Comparison of ENCODE assay signal across 14 cellular contexts in the genomic region with DNA sequence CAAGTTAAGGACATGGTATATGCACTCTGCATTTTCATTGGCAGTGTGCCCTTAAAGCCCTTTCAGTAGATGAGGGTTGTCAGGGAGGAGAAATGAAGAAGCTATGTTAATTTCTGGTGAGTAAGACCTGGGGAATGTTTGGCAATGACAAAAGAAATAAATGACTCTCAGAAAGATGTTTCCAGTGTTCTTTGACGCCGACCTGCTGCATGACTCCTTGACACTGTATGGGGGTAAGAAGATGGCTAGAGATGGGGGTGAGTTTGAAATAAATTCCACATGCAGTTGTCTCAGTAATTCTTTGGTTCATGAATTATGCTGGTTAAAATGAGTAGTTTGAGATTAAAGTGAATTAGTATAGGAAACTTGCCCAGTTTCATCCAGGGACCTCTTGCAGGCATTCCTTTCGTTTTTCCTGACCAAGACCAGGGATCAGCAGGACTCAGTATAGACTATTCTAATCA. TPM values are rescaled to one million over a fixed set of nuclear protein-coding genes. Genes with fewer than 3 reads are reported as not detected.
A peak's percentile ranks its signal among the peaks of the same experiment; 100 is the strongest.
DNase-seq lines count a peak whose midpoint lies in the region; ATAC-seq and TF ChIP-seq lines count a peak whose summit lies in the region.
"Had no signal": no experiment of that assay in that cellular context is flagged by ENCODE, and none has a peak within 500 bp of the region (broad histone marks: within the 10 kb centered on the region; RNA-seq: fewer than 3 reads in every experiment).

No MANE protein-coding gene starts in this region.

- H3K27me3 Mint-ChIP-seq in endodermal cell (ENCODE audit: insufficient read depth) = no peaks in the 10 kb centered on the region

- no peak for TF ChIP-seq CTCF in endodermal cell (conservative IDR thresholded peaks at IDR 0.05)
- no peak for TF ChIP-seq CTCF in omental fat pad (IDR thresholded peaks at IDR 0.05)
- no peak for TF ChIP-seq CTCF in right atrium auricular region (IDR thresholded peaks at IDR 0.05)

- no peak overlapping the region for H3K9ac ChIP-seq in endodermal cell (ENCODE audit: extremely low read depth, low read length, poor library complexity, severe bottlenecking)

- H3K4me3 Mint-ChIP-seq in endodermal cell = no peak overlapping the region

- H3K4me1 Mint-ChIP-seq in endodermal cell = peaks cover 1% of the 10 kb centered on the region

- peaks cover 41% of the 10 kb centered on the region for H3K36me3 Mint-ChIP-seq in endodermal cell (ENCODE audit: low read depth)

- H3K27ac Mint-ChIP-seq in endodermal cell = peak overlapping the region; percentile 62

- H3K4me1 ChIP-seq in endodermal cell (ENCODE audit: control insufficient read depth, insufficient read depth, low read length) (no peaks in the 10 kb centered on the region), right atrium auricular region (peaks cover 0 to 6% of the 10 kb centered on the region in 2 donors)

- H3K27me3 ChIP-seq in endodermal cell (ENCODE audit: control insufficient read depth, insufficient read depth, low read length, poor library complexity, severe bottlenecking) (no peaks in the 10 kb centered on the region), right atrium auricular region (no peaks in the 10 kb centered on the region)
- H3K27me3 ChIP-seq: heart left ventricle, spleen had no signal

- ATAC-seq in omental fat pad (ENCODE audit: low FRiP score) (peak; percentile 49), HG02884 (IDR thresholded peaks at IDR 0.05; ENCODE audit: unreplicated experiment) (no peak)
- ATAC-seq: heart left ventricle had no signal

- H3K9me3 ChIP-seq in endodermal cell (ENCODE audit: control insufficient read depth, low read length) (no peaks in the 10 kb centered on the region), right atrium auricular region (no peaks in the 10 kb centered on the region)
- H3K9me3 ChIP-seq: heart left ventricle, spleen had no signal

- 50 to 76% methylated on average over 2 to 3 of the region's 3 CpGs for WGBS in endodermal cell (ENCODE audit: insufficient coverage in 1 of 2, insufficient read length in 1 of 2), 2 experiments

- H3K27ac ChIP-seq in endodermal cell (ENCODE audit: low read depth, low read length) (no peak overlapping the region), right atrium auricular region (no peak overlapping the region)
- H3K27ac ChIP-seq: heart left ventricle, spleen had no signal

- no peak overlapping the region for H3K4me3 ChIP-seq in endodermal cell (ENCODE audit: low read length)
- no peak overlapping the region for H3K4me3 ChIP-seq in right atrium auricular region
- H3K4me3 ChIP-seq: heart left ventricle, spleen had no signal

- no peaks in the 10 kb centered on the region for H3K9me3 Mint-ChIP-seq in endodermal cell

- H3K36me3 ChIP-seq in endodermal cell (ENCODE audit: control insufficient read depth, insufficient read depth, low read length) = peaks cover 59% of the 10 kb centered on the region
- peaks cover 50% of the 10 kb centered on the region for H3K36me3 ChIP-seq in right atrium auricular region

- DNase-seq in EL (peak; percentile 94), M059J (ENCODE audit: low read depth) (peak; percentile 89), endodermal cell (no peak), omental fat pad (ENCODE audit: low spot score) (no peak), HuH-7 (ENCODE audit: low spot score) (no peak), medulla oblongata (ENCODE audit: extremely low spot score) (no peak), right atrium auricular region (ENCODE audit: low spot score) (no peak)
- DNase-seq: activated CD8-positive, alpha-beta memory T cell treated with anti-CD3 and anti-CD28 coated beads, Interleukin-2, amount 50 U/mL, for 4 hours; cerebellar nuclear complex; heart left ventricle; NCI-H146; spleen; T-helper 9 cell had no signal

RNA-seq across cellular contexts. Expression of a gene that starts 5.9 kb away (rescaled TPM):
- 0.42 and 1.4 TPM in 2 replicates for total RNA-seq in M059J (2014; rRNA removed; shearing (Covaris generic))
- 1 to 10 TPM; 4.6 to 5.3 TPM for total RNA-seq in endodermal cell
- 6.3 TPM for polyA plus RNA-seq in endodermal cell (2013, experiment 1 of 2)
- 5.4 TPM for polyA plus RNA-seq in endodermal cell (2013, experiment 2 of 2)
- 1 to 10 TPM; 1.2 to 8.0 (median 3.2) TPM for total RNA-seq in omental fat pad
- total RNA-seq in right atrium auricular region = 1 to 10 TPM; 3.6 to 4.2 TPM

RNA-seq across cellular contexts. Expression of a gene that starts 5.9 kb away (rescaled TPM):
- 39.3 and 44.7 TPM in 2 replicates for total RNA-seq in M059J (2014; rRNA removed; shearing (Covaris generic))
- 10 to 100 TPM; 49.6 to 51.5 TPM for total RNA-seq in endodermal cell
- polyA plus RNA-seq in endodermal cell (2013, experiment 1 of 2) = 57.9 TPM
- polyA plus RNA-seq in endodermal cell (2013, experiment 2 of 2) = 56.3 TPM
- total RNA-seq in omental fat pad = 10 to 100 TPM; 21.0 to 32.5 (median 24.9) TPM
- 10 to 100 TPM; 10.8 to 15.7 TPM for total RNA-seq in right atrium auricular region

RNA-seq across cellular contexts. Expression of a gene that starts 40.1 kb away (rescaled TPM):
- total RNA-seq in M059J (2014; rRNA removed; shearing (Covaris generic)) = 22.7 and 23.3 TPM in 2 replicates
- total RNA-seq in endodermal cell (10 to 100 TPM; 29.3 to 36.7 TPM), omental fat pad (10 to 100 TPM; 15.6 to 74.2 (median 20.2) TPM), right atrium auricular region (10 to 100 TPM; 12.0 to 21.3 TPM)
- polyA plus RNA-seq in endodermal cell (2013, experiment 1 of 2) = 54.7 TPM
- 46.2 TPM for polyA plus RNA-seq in endodermal cell (2013, experiment 2 of 2)

RNA-seq across cellular contexts. Expression of a gene that starts 40.5 kb away (rescaled TPM):
- 22.0 and 27.8 TPM in 2 replicates for total RNA-seq in M059J (2014; rRNA removed; shearing (Covaris generic))
- 10 to 100 TPM; 43.3 to 43.9 TPM for total RNA-seq in endodermal cell
- polyA plus RNA-seq in endodermal cell (2013, experiment 1 of 2) = 40.9 TPM
- polyA plus RNA-seq in endodermal cell (2013, experiment 2 of 2) = 36.3 TPM
- total RNA-seq in omental fat pad = 10 to 100 TPM; 24.9 to 32.9 (median 28.0) TPM
- 10 to 100 TPM; 16.1 to 25.0 TPM for total RNA-seq in right atrium auricular region

RNA-seq across cellular contexts. Expression of a gene that starts 40.7 kb away (rescaled TPM):
- 19.8 and 35.1 TPM in 2 replicates for total RNA-seq in M059J (2014; rRNA removed; shearing (Covaris generic))
- total RNA-seq in endodermal cell = 10 to 100 TPM; 24.7 to 24.9 TPM
- 23.7 TPM for polyA plus RNA-seq in endodermal cell (2013, experiment 1 of 2)
- 26.1 TPM for polyA plus RNA-seq in endodermal cell (2013, experiment 2 of 2)
- 10 to 100 TPM; 16.1 to 24.1 (median 20.4) TPM for total RNA-seq in omental fat pad
- 10 to 100 TPM; 18.0 to 18.2 TPM for total RNA-seq in right atrium auricular region

Comparison
In these comparisons a context has a peak if more than half of its experiments do, and no peak if none do; other contexts are left out.
1. DNase-seq: peak in EL (single experiment) and M059J (single experiment); none in endodermal cell (single experiment), omental fat pad (single experiment), HuH-7 (single experiment), medulla oblongata (single experiment) and right atrium auricular region (single experiment).